ENCODE assay signal across 31 cellular contexts in the genomic region with DNA sequence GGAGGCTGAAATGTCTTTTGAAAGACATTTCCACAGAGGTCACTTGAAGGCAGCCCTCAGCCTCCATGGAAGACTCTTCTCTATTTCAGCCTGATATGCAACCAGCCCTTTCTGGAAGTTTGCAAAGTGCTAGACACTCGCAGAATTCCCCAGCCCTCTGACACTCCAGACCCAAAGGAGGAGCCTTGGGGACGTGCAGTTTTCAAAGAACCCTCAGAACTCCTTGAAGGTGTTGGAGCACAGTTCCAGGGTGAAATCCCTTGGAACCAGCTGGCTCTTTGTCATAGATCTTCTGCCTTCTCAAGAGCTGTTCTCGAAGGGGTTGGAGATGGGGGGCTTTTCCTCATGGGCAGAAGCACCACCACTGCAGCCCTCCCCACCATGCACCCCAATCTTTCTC. TPM values are rescaled to one million over a fixed set of nuclear protein-coding genes. Genes with fewer than 3 reads are reported as not detected.
"Had no signal": no experiment of that assay in that cellular context is flagged by ENCODE, and none has a peak within 500 bp of the region (broad histone marks: within the 10 kb centered on the region; RNA-seq: fewer than 3 reads in every experiment).

No MANE protein-coding gene starts in this region.

- H3K9me3 ChIP-seq: esophagus squamous epithelium, gastrocnemius medialis, heart right ventricle, left lung, lower lobe of right lung, mucosa of descending colon had no signal

- DNase-seq: cortex of kidney; effector CD8-positive, alpha-beta T cell; effector memory CD8-positive, alpha-beta T cell; endodermal cell; erythroblast; esophagus squamous epithelium; foreskin fibroblast; foreskin melanocyte; gastrocnemius medialis; glutamatergic neuron; heart right ventricle; hippocampal formation; kidney; kidney glomerular epithelial cell; left lung; left ventricle myocardium superior; lower lobe of right lung; mesenchymal stem cell; mucosa of descending colon; naive B cell; naive thymus-derived CD8-positive, alpha-beta T cell had no signal

- H3K36me3 Mint-ChIP-seq: mesothelial cell of epicardium; naive B cell; naive thymus-derived CD8-positive, alpha-beta T cell had no signal

- H3K27ac Mint-ChIP-seq: dendritic cell treated with granulocyte-macrophage colony-stimulating factor and Interleukin-4, amounts not matched to agents 40 ng/mL and 50 ng/mL, for 4 days; effector memory CD8-positive, alpha-beta T cell; endodermal cell; mesothelial cell of epicardium; naive B cell; naive thymus-derived CD8-positive, alpha-beta T cell had no signal

- H3K36me3 ChIP-seq: esophagus squamous epithelium, gastrocnemius medialis, heart right ventricle, left lung, lower lobe of right lung had no signal

- H3K27me3 Mint-ChIP-seq: dendritic cell treated with granulocyte-macrophage colony-stimulating factor and Interleukin-4, amounts not matched to agents 40 ng/mL and 50 ng/mL, for 4 days had no signal

- H3K4me3 ChIP-seq: esophagus squamous epithelium, gastrocnemius medialis, heart right ventricle, left lung, lower lobe of right lung, mucosa of descending colon had no signal

- H3K4me3 Mint-ChIP-seq: dendritic cell treated with granulocyte-macrophage colony-stimulating factor and Interleukin-4, amounts not matched to agents 40 ng/mL and 50 ng/mL, for 4 days; effector memory CD8-positive, alpha-beta T cell; endodermal cell; mesothelial cell of epicardium; naive thymus-derived CD8-positive, alpha-beta T cell had no signal

- H3K27ac ChIP-seq: epithelial cell of prostate, esophagus squamous epithelium, gastrocnemius medialis, heart right ventricle, left lung, lower lobe of right lung had no signal

- H3K9me3 Mint-ChIP-seq: dendritic cell treated with granulocyte-macrophage colony-stimulating factor and Interleukin-4, amounts not matched to agents 40 ng/mL and 50 ng/mL, for 4 days; effector memory CD8-positive, alpha-beta T cell; endodermal cell; mesothelial cell of epicardium; naive thymus-derived CD8-positive, alpha-beta T cell had no signal

- H3K4me1 ChIP-seq: gastrocnemius medialis, heart right ventricle, left lung, lower lobe of right lung had no signal

- H3K4me1 Mint-ChIP-seq: mesothelial cell of epicardium; naive B cell; naive thymus-derived CD8-positive, alpha-beta T cell had no signal

- ATAC-seq: effector memory CD8-positive, alpha-beta T cell; esophagus mucosa; gastrocnemius medialis; heart right ventricle; left lung; left ventricle myocardium superior; lower lobe of right lung; mucosa of descending colon; naive thymus-derived CD8-positive, alpha-beta T cell had no signal

RNA-seq across cellular contexts. Expression of a gene that starts 19.6 kb away (rescaled TPM):
- total RNA-seq: dermis microvascular lymphatic vessel endothelial cell; endodermal cell; esophagus mucosa; esophagus squamous epithelium; gastrocnemius medialis; glomerular endothelial cell; kidney; left lung; left ventricle myocardium superior; lower leg skin; lower lobe of right lung; lung microvascular endothelial cell; mesenteric fat pad; mesothelial cell of epicardium; mucosa of descending colon; myocyte; naive thymus-derived CD8-positive, alpha-beta T cell had no signal
